1 cellular context compared by ENCODE assay signal in genomic region chrX:138298268-138298667, GRCh38.
TF ChIP-seq lines count a peak whose summit lies in the region.

No MANE protein-coding gene starts in this region.

TF ChIP-seq in HepG2, 621 proteins besides CTCF, POLR2A, EP300 and RAD21 (continued from another document):
- TF ChIP-seq ZSCAN30 (CRISPR knock-in tag; IDR thresholded peaks at IDR 0.05) (no peak), JUND (CRISPR knock-in tag; IDR thresholded peaks at IDR 0.05) (no peak), ZNF784 (CRISPR knock-in tag; IDR thresholded peaks at IDR 0.05; ENCODE audit: borderline replicate concordance) (no peak), MYPOP (CRISPR knock-in tag; IDR thresholded peaks at IDR 0.05) (no peak), SOX5 (CRISPR knock-in tag; IDR thresholded peaks at IDR 0.05; ENCODE audit: borderline replicate concordance) (no peak), ZNF281 (CRISPR knock-in tag; IDR thresholded peaks at IDR 0.05; ENCODE audit: borderline replicate concordance) (no peak)
